In genomic region chr12:54716284-54716683, GRCh38 we compare ENCODE assay signal across 38 cellular contexts.
DNase-seq lines count a peak whose midpoint lies in the region; ATAC-seq, FAIRE-seq and TF ChIP-seq lines count a peak whose summit lies in the region.
"Had no signal": no experiment of that assay in that cellular context is flagged by ENCODE, and none has a peak within 500 bp of the region (broad histone marks: within the 10 kb centered on the region; RNA-seq: fewer than 3 reads in every experiment).

No MANE protein-coding gene starts in this region.

- CTCF ChIA-PET in A549 (lab: Yijun Ruan, JAX): interaction anchor here (1.9 kb wide), 1 partner anchor 356 kb away, joined by 4 read pairs; no protein-coding TSS in a partner anchor

- WGBS in A549 (ENCODE audit: missing lambda C conversion rate): 0% methylated on average over 3 of the region's 3 CpGs
- WGBS in esophagus muscularis mucosa: 42% methylated on average over 3 of the region's 3 CpGs

- no peaks in the 10 kb centered on the region for H4K20me1 ChIP-seq in GM23338 (replicated peaks; ENCODE audit: insufficient read depth)

- peaks cover 2% of the 10 kb centered on the region for H3K27me3 Mint-ChIP-seq in GM23338 (ENCODE audit: insufficient read depth, low read depth, poor library complexity)

- H3K4me3 ChIP-seq in A549 (no peak overlapping the region), GM23338 (no peak overlapping the region), esophagus muscularis mucosa (no peak overlapping the region)
- H3K4me3 ChIP-seq: dorsolateral prefrontal cortex, right atrium auricular region, thyroid gland, vagina had no signal

- FAIRE-seq in A549 (lab: Jason Lieb, UNC): peak; percentile 49
- FAIRE-seq: endometrium, GM19239 had no signal

- ATAC-seq in A549: no peak
- ATAC-seq in GM23338: no peak
- ATAC-seq in HG03520 (IDR thresholded peaks at IDR 0.05; ENCODE audit: unreplicated experiment): no peak
- no peak for ATAC-seq in GM19397 (IDR thresholded peaks at IDR 0.05; ENCODE audit: unreplicated experiment)
- ATAC-seq: activated CD8-positive, alpha-beta T cell treated with anti-CD3 and anti-CD28 coated beads for 36 hours; left lobe of liver; stimulated activated naive CD8-positive, alpha-beta T cell treated with anti-CD3 and anti-CD28 coated beads, Interleukin-15, amount 100 ng/mL, for 72 hours had no signal

- TF ChIP-seq EP300 in A549 (IDR thresholded peaks at IDR 0.05) (no peak), esophagus muscularis mucosa (IDR thresholded peaks at IDR 0.05) (no peak)

- H3K36me3 ChIP-seq in GM23338 (ENCODE audit: insufficient read depth) (no peaks in the 10 kb centered on the region), esophagus muscularis mucosa (no peaks in the 10 kb centered on the region)
- H3K36me3 ChIP-seq: BE2C, brain microvascular endothelial cell, right atrium auricular region, thyroid gland, vagina had no signal

- peak overlapping the region; percentile 85; the same call in 1 of the 2 replicates for H2AFZ ChIP-seq in GM23338
- H2AFZ ChIP-seq: parathyroid adenoma had no signal

- H3K4me1 Mint-ChIP-seq in GM23338: peaks cover 9% of the 10 kb centered on the region
- H3K4me1 Mint-ChIP-seq: immature natural killer cell had no signal

- intact Hi-C loops in esophagus muscularis mucosa (cut with DNase I): no loop called here

- H3F3A ChIP-seq in GM23338 (replicated peaks; ENCODE audit: low read depth): no peaks in the 10 kb centered on the region

- H3K27ac ChIP-seq in A549: no peak overlapping the region
- no peak overlapping the region for H3K27ac ChIP-seq in GM23338 (ENCODE audit: low read depth)
- H3K27ac ChIP-seq in esophagus muscularis mucosa (replicated peaks in 1 of 4): no peak overlapping the region
- H3K27ac ChIP-seq: brain microvascular endothelial cell, dorsolateral prefrontal cortex, parathyroid adenoma, right atrium auricular region, RWPE1, thyroid gland, vagina had no signal

- H3K4me3 Mint-ChIP-seq in GM23338: no peak overlapping the region
- H3K4me3 Mint-ChIP-seq: activated CD8-positive, alpha-beta T cell treated with anti-CD3 and anti-CD28 coated beads for 36 hours; activated naive CD4-positive, alpha-beta T cell treated with anti-CD3 and anti-CD28 coated beads, Interleukin-2, amount 10 ng/mL, durations not matched to agents 7 days and 5 days; H9; immature natural killer cell; stimulated activated naive CD8-positive, alpha-beta T cell treated with anti-CD3 and anti-CD28 coated beads, Interleukin-15, amount 100 ng/mL, for 72 hours had no signal

- no peaks in the 10 kb centered on the region for H3K9me3 Mint-ChIP-seq in GM23338
- H3K9me3 Mint-ChIP-seq: activated CD8-positive, alpha-beta T cell treated with anti-CD3 and anti-CD28 coated beads for 36 hours; activated naive CD4-positive, alpha-beta T cell treated with anti-CD3 and anti-CD28 coated beads, Interleukin-2, amount 10 ng/mL, durations not matched to agents 7 days and 5 days; stimulated activated naive CD8-positive, alpha-beta T cell treated with anti-CD3 and anti-CD28 coated beads, Interleukin-15, amount 100 ng/mL, for 72 hours had no signal

- no peaks in the 10 kb centered on the region for H3K36me3 Mint-ChIP-seq in GM23338 (ENCODE audit: low read depth)
- H3K36me3 Mint-ChIP-seq: activated naive CD4-positive, alpha-beta T cell treated with anti-CD3 and anti-CD28 coated beads, Interleukin-2, amount 10 ng/mL, durations not matched to agents 7 days and 5 days; immature natural killer cell had no signal

- H3K9me3 ChIP-seq in A549 (no peaks in the 10 kb centered on the region), esophagus muscularis mucosa (no peaks in the 10 kb centered on the region)
- H3K9me3 ChIP-seq: BE2C, right atrium auricular region, SK-N-SH, thyroid gland, vagina had no signal

- H3K4me2 ChIP-seq in A549: no peak overlapping the region
- H3K4me2 ChIP-seq in GM23338: no peak overlapping the region
- H3K4me2 ChIP-seq: SK-N-SH had no signal

- TF ChIP-seq CTCF in A549 (IDR thresholded peaks at IDR 0.05) (no peak), GM23338 (conservative IDR thresholded peaks at IDR 0.05; ENCODE audit: low read depth in 2 of 2) (no peak), esophagus muscularis mucosa (IDR thresholded peaks at IDR 0.05) (no peak)

- no peak overlapping the region for H3K27ac Mint-ChIP-seq in GM23338
- H3K27ac Mint-ChIP-seq: activated CD8-positive, alpha-beta T cell treated with anti-CD3 and anti-CD28 coated beads for 36 hours; activated naive CD4-positive, alpha-beta T cell treated with anti-CD3 and anti-CD28 coated beads, Interleukin-2, amount 10 ng/mL, durations not matched to agents 7 days and 5 days; H9; immature natural killer cell; stimulated activated naive CD8-positive, alpha-beta T cell treated with anti-CD3 and anti-CD28 coated beads, Interleukin-15, amount 100 ng/mL, for 72 hours had no signal

- H3K9me2 ChIP-seq in GM23338 (ENCODE audit: insufficient read depth): no peaks in the 10 kb centered on the region
- H3K9me2 ChIP-seq: SK-N-SH had no signal

- TF ChIP-seq RAD21 in A549 (conservative IDR thresholded peaks at IDR 0.05 in 1 of 2, IDR thresholded peaks at IDR 0.05 in 1 of 2): no peak

- H3K4me1 ChIP-seq in A549: no peaks in the 10 kb centered on the region
- no peaks in the 10 kb centered on the region for H3K4me1 ChIP-seq in GM23338 (ENCODE audit: insufficient read depth)
- no peaks in the 10 kb centered on the region for H3K4me1 ChIP-seq in esophagus muscularis mucosa
- H3K4me1 ChIP-seq: BE2C, parathyroid adenoma, right atrium auricular region, vagina had no signal

- TF ChIP-seq POLR2A in A549 (IDR thresholded peaks at IDR 0.05; ENCODE audit: low read length): no peak
- no peak for TF ChIP-seq POLR2A in esophagus muscularis mucosa (IDR thresholded peaks at IDR 0.05; ENCODE audit: low read depth)

- POLR2A ChIA-PET in A549 (lab: Yijun Ruan, JAX): no interaction called here

- no peaks in the 10 kb centered on the region for H3K79me2 ChIP-seq in GM23338 (replicated peaks; ENCODE audit: insufficient read depth)
- H3K79me2 ChIP-seq: parathyroid adenoma had no signal

- no peaks in the 10 kb centered on the region for H3K27me3 ChIP-seq in GM23338 (ENCODE audit: insufficient read depth)
- H3K27me3 ChIP-seq in esophagus muscularis mucosa: peaks cover 0 to 19% (median 0%) of the 10 kb centered on the region in 4 donors
- H3K27me3 ChIP-seq: BE2C, brain microvascular endothelial cell, right atrium auricular region, thyroid gland, vagina had no signal

- DNase-seq in A549 (ENCODE audit: low read depth in 1 of 2, low spot score in 1 of 2): no peak
- no peak for DNase-seq in GM23338 (ENCODE audit: low spot score)
- DNase-seq in NOMO-1 treated with DMSO at 0.1 percent for 48 hours (lab: John Stamatoyannopoulos, UW; ENCODE audit: unreplicated experiment): peak; percentile 67
- peak; percentile 11 for DNase-seq in iris pigment epithelial cell (ENCODE audit: low read depth)
- no peak for DNase-seq in HCEC 1CT
- no peak for DNase-seq in esophagus muscularis mucosa (ENCODE audit: extremely low spot score)
- DNase-seq: ACHN; activated CD4-positive, alpha-beta T cell treated with anti-CD3 and anti-CD28 coated beads for 1 hour; activated CD8-positive, alpha-beta memory T cell treated with anti-CD3 and anti-CD28 coated beads, Interleukin-2, amount 50 U/mL, for 48 hours; activated CD8-positive, alpha-beta T cell treated with anti-CD3 and anti-CD28 coated beads for 36 hours; activated naive CD4-positive, alpha-beta T cell treated with anti-CD3 and anti-CD28 coated beads, Interleukin-2, amount 10 ng/mL, durations not matched to agents 7 days and 5 days; amygdala; BE2C; brain microvascular endothelial cell; dorsolateral prefrontal cortex; H9; immature natural killer cell; Karpas-422; mesendoderm; NCI-H1048; NCI-H2107; NCI-H446; NCI-H82; OCI-M1; SK-N-SH; stimulated activated CD4-positive, alpha-beta T cell treated with anti-CD3 and anti-CD28 coated beads, Interleukin-12 subunit alpha, Interleukin-12 subunit beta, amount 100 ng/mL, for 4 hours; stimulated activated CD4-positive, alpha-beta T cell treated with anti-CD3 and anti-CD28 coated beads, Interleukin-2, amount 100 ng/mL, for 48 hours; stimulated activated naive CD8-positive, alpha-beta T cell treated with anti-CD3 and anti-CD28 coated beads, Interleukin-15, amount 100 ng/mL, for 72 hours; thyroid gland had no signal

TF ChIP-seq in A549, 52 proteins besides CTCF, POLR2A, EP300 and RAD21 (continues in another document):
- TF ChIP-seq KDM1A (IDR thresholded peaks at IDR 0.05; ENCODE audit: low read depth) (no peak), JUN (IDR thresholded peaks at IDR 0.05) (no peak), CBX8 (IDR thresholded peaks at IDR 0.05) (no peak), ELK1 (IDR thresholded peaks at IDR 0.05; ENCODE audit: low read depth, low read length) (no peak), TP53 (CRISPR knock-in tag; IDR thresholded peaks at IDR 0.05) (no peak)

TF ChIP-seq in GM23338, 12 proteins besides CTCF, POLR2A, EP300 and RAD21:
- no peak for TF ChIP-seq ETS1 (IDR thresholded peaks at IDR 0.05)

Comparison
In these comparisons a context has a peak if more than half of its experiments do, and no peak if none do; other contexts are left out.
1. DNase-seq: peak in NOMO-1 treated with DMSO at 0.1 percent for 48 hours (single experiment) and iris pigment epithelial cell (single experiment); none in A549 (0 of 2), GM23338 (single experiment), HCEC 1CT (single experiment) and esophagus muscularis mucosa (single experiment).